In genomic region chr3:51680663-51681230, GRCh38 we compare ENCODE assay signal across 11 cellular contexts. TPM values are rescaled to one million over a fixed set of nuclear protein-coding genes. Genes with fewer than 3 reads are reported as not detected.
A peak's percentile ranks its signal among the peaks of the same experiment; 100 is the strongest.
DNase-seq lines count a peak whose midpoint lies in the region; ATAC-seq and TF ChIP-seq lines count a peak whose summit lies in the region.
"Had no signal": no experiment of that assay in that cellular context is flagged by ENCODE, and none has a peak within 500 bp of the region (broad histone marks: within the 10 kb centered on the region; RNA-seq: fewer than 3 reads in every experiment).

No MANE protein-coding gene starts in this region.

- no peaks in the 10 kb centered on the region for H3K27me3 Mint-ChIP-seq in effector memory CD8-positive, alpha-beta T cell

- peaks cover 73 to 76% of the 10 kb centered on the region in 2 donors for H3K4me1 Mint-ChIP-seq in effector memory CD8-positive, alpha-beta T cell (ENCODE audit: low read depth in 2 of 2)

- ATAC-seq in effector memory CD8-positive, alpha-beta T cell (replicated peaks): no peak
- no peak for ATAC-seq in GM21447 (IDR thresholded peaks at IDR 0.05; ENCODE audit: unreplicated experiment)

- DNase-seq in EH (ENCODE audit: low read depth) (peak; percentile 9), Peyer's patch (no peak), posterior vena cava (ENCODE audit: low spot score) (peak; percentile 64), HEK293T (ENCODE audit: extremely low spot score) (no peak), DMS53 treated with DMSO at 0.1 percent for 48 hours (lab: John Stamatoyannopoulos, UW; ENCODE audit: unreplicated experiment) (no peak), NCI-H146 treated with DMSO at 0.1 percent for 48 hours (lab: John Stamatoyannopoulos, UW; ENCODE audit: unreplicated experiment) (no peak)
- DNase-seq in effector memory CD8-positive, alpha-beta T cell: no peak
- DNase-seq: activated CD8-positive, alpha-beta memory T cell treated with anti-CD3 and anti-CD28 coated beads, Interleukin-2, amount 50 U/mL, for 48 hours; DMS53 had no signal

- no peak for TF ChIP-seq CTCF in Peyer's patch (IDR thresholded peaks at IDR 0.05)

- peaks cover 0 to 33% (median 18%) of the 10 kb centered on the region in 4 donors for H3K4me1 ChIP-seq in Peyer's patch

- peaks cover 6% of the 10 kb centered on the region for H3K36me3 Mint-ChIP-seq in effector memory CD8-positive, alpha-beta T cell (ENCODE audit: insufficient read depth)

- TF ChIP-seq POLR2A in Peyer's patch (IDR thresholded peaks at IDR 0.05): no peak

- peak overlapping the region in 3 of 4 donors; percentile 5 to 65 (median 13) for H3K27ac ChIP-seq in Peyer's patch
- H3K27ac ChIP-seq: SK-N-MC had no signal

- POLR2A ChIA-PET in HEK293T (lab: Yijun Ruan, JAX): interaction anchor here (1.3 to 3.6 kb wide), 3 partner anchors 9 to 180 kb away, joined by 4 to 29 read pairs (median 16); partner anchors contain the start of genes DCAF1 and TEX264

- H3K27ac Mint-ChIP-seq in effector memory CD8-positive, alpha-beta T cell: peak overlapping the region; percentile 32 to 36

- H3K9me3 Mint-ChIP-seq in effector memory CD8-positive, alpha-beta T cell: no peaks in the 10 kb centered on the region

- peak overlapping the region; percentile 73 to 81 for H3K4me3 Mint-ChIP-seq in effector memory CD8-positive, alpha-beta T cell

- intact Hi-C loops in posterior vena cava (cut with DNase I): loop anchor here in 1 of 2 donors (5.0 kb wide), 1 partner anchor 178 kb away; the partner anchor contains the start of gene DCAF1

- peaks cover 0 to 33% (median 0%) of the 10 kb centered on the region in 3 donors for H3K36me3 ChIP-seq in Peyer's patch

- CTCF ChIA-PET in HEK293T (lab: Yijun Ruan, JAX): interaction anchor here (1.0 to 2.1 kb wide), 4 partner anchors 9 to 291 kb away, joined by 3 to 19 read pairs (median 10); partner anchors contain the start of gene TEX264

- H3K9me3 ChIP-seq in Peyer's patch: no peaks in the 10 kb centered on the region

- H3K4me3 ChIP-seq in Peyer's patch: no peak overlapping the region
- H3K4me3 ChIP-seq: SK-N-MC had no signal

- H3K27me3 ChIP-seq in Peyer's patch: no peaks in the 10 kb centered on the region

TF ChIP-seq in HEK293T, 16 proteins besides CTCF, POLR2A, EP300 and RAD21:
- TF ChIP-seq NFRKB (IDR thresholded peaks at IDR 0.05) (no peak), SUZ12 (IDR thresholded peaks at IDR 0.05) (no peak), ARNT (IDR thresholded peaks at IDR 0.05) (no peak), SP1 (IDR thresholded peaks at IDR 0.05) (no peak), FOXM1 (IDR thresholded peaks at IDR 0.05; ENCODE audit: borderline replicate concordance) (no peak), TARDBP (IDR thresholded peaks at IDR 0.05) (no peak), FOXA1 (IDR thresholded peaks at IDR 0.05) (no peak), HDGF (IDR thresholded peaks at IDR 0.05; ENCODE audit: borderline replicate concordance) (no peak), L3MBTL2 (conservative IDR thresholded peaks at IDR 0.05) (no peak), CTBP1 (IDR thresholded peaks at IDR 0.05; ENCODE audit: borderline replicate concordance) (no peak), ZNF384 (IDR thresholded peaks at IDR 0.05) (no peak), FOXK2 (IDR thresholded peaks at IDR 0.05) (no peak)
- TF ChIP-seq, protein P1, sequence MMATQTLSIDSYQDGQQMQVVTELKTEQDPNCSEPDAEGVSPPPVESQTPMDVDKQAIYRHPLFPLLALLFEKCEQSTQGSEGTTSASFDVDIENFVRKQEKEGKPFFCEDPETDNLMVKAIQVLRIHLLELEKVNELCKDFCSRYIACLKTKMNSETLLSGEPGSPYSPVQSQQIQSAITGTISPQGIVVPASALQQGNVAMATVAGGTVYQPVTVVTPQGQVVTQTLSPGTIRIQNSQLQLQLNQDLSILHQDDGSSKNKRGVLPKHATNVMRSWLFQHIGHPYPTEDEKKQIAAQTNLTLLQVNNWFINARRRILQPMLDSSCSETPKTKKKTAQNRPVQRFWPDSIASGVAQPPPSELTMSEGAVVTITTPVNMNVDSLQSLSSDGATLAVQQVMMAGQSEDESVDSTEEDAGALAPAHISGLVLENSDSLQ (IDR thresholded peaks at IDR 0.05): no peak

RNA-seq across cellular contexts. Expression of gene TEX264, which starts 9.7 kb away (rescaled TPM):
- 100 to 1,000 TPM in 1 of 4 donors, 10 to 100 TPM in 3; 22.3 to 118 (median 83.2) TPM for total RNA-seq in Peyer's patch
- 10 to 100 TPM; 17.8 to 24.8 TPM for total RNA-seq in posterior vena cava

RNA-seq across cellular contexts. Expression of gene GRM2, which starts 26.1 kb away (rescaled TPM):
- total RNA-seq in Peyer's patch (1 to 10 TPM in 1 of 4 donors, under 1 TPM in 2, not detected in 1; 0.54 to 2.5 (median 0.57) TPM), posterior vena cava (under 1 TPM; 0.14 to 0.24 TPM)

Comparison
In these comparisons a context has a peak if more than half of its experiments do, and no peak if none do; other contexts are left out.
1. DNase-seq: peak in EH (single experiment) and posterior vena cava (single experiment); none in Peyer's patch (0 of 3), effector memory CD8-positive, alpha-beta T cell (0 of 3), HEK293T (single experiment), DMS53 treated with DMSO at 0.1 percent for 48 hours (single experiment) and NCI-H146 treated with DMSO at 0.1 percent for 48 hours (single experiment).